18 cellular contexts compared by ENCODE assay signal in genomic region chr2:8247905-8248622, GRCh38.
DNase-seq lines count a peak whose midpoint lies in the region; ATAC-seq and TF ChIP-seq lines count a peak whose summit lies in the region.
"Had no signal": no experiment of that assay in that cellular context is flagged by ENCODE, and none has a peak within 500 bp of the region (broad histone marks: within the 10 kb centered on the region; RNA-seq: fewer than 3 reads in every experiment).

No MANE protein-coding gene starts in this region.

- no peak overlapping the region for H3K4me2 ChIP-seq in IMR-90 (ENCODE audit: low read depth, low read length)

- H3K4me1 ChIP-seq in IMR-90 (ENCODE audit: control insufficient read depth, insufficient read depth, low read length) (peaks cover 7% of the 10 kb centered on the region; the same call in 1 of the 2 replicates), lower lobe of right lung (no peaks in the 10 kb centered on the region), testis (peaks cover 6% of the 10 kb centered on the region)

- H3K79me1 ChIP-seq in IMR-90 (ENCODE audit: low read depth in 1 of 2, low read length in 2 of 2) = no peaks in the 10 kb centered on the region

- dilution Hi-C loops in IMR-90 (cut with HindIII; ENCODE audit: low sequenced_read_pairs, unreplicated experiment) = no loop called here

- H2AK5ac ChIP-seq in IMR-90 (ENCODE audit: low read depth, low read length) = no peak overlapping the region

- peaks cover 35 to 53% of the 10 kb centered on the region in 2 donors for H3K9me3 Mint-ChIP-seq in stimulated activated naive CD8-positive, alpha-beta T cell treated with anti-CD3 and anti-CD28 coated beads, Interleukin-15, amount 100 ng/mL, for 72 hours

- no peak for TF ChIP-seq RAD21 in IMR-90 (IDR thresholded peaks at IDR 0.05; ENCODE audit: low read length)

- TF ChIP-seq POLR2A in IMR-90 (IDR thresholded peaks at IDR 0.05; ENCODE audit: low read depth, low read length) = no peak
- no peak for TF ChIP-seq POLR2A in testis (IDR thresholded peaks at IDR 0.05)

- no peak overlapping the region for H3K9ac ChIP-seq in IMR-90 (ENCODE audit: low read depth, low read length)

- no peak overlapping the region for H2BK20ac ChIP-seq in IMR-90 (ENCODE audit: low read depth, low read length)

- no peak for TF ChIP-seq CTCF in IMR-90 (conservative IDR thresholded peaks at IDR 0.05; ENCODE audit: low read depth, low read length)
- no peak for TF ChIP-seq CTCF in coronary artery (IDR thresholded peaks at IDR 0.05)
- no peak for TF ChIP-seq CTCF in lower lobe of right lung (IDR thresholded peaks at IDR 0.05)
- no peak for TF ChIP-seq CTCF in testis (IDR thresholded peaks at IDR 0.05)

- H3K27ac ChIP-seq in IMR-90 (ENCODE audit: insufficient read depth, low read length) = no peak overlapping the region
- peak overlapping the region; percentile 87 to 96 for H3K27ac ChIP-seq in coronary artery
- peak overlapping the region; percentile 1 for H3K27ac ChIP-seq in lower lobe of right lung
- peak overlapping the region; percentile 25 to 77 for H3K27ac ChIP-seq in testis

- in situ Hi-C loops in IMR-90 (cut with MboI; ENCODE audit: low sequenced_read_pairs) = no loop called here

- no peak overlapping the region for H4K91ac ChIP-seq in IMR-90 (ENCODE audit: insufficient read depth, low read depth, low read length)

- H3K9me3 ChIP-seq in IMR-90 (ENCODE audit: control insufficient read depth, insufficient read depth, low read length) (peaks cover 7% of the 10 kb centered on the region), lower lobe of right lung (peaks cover 9% of the 10 kb centered on the region), testis (no peaks in the 10 kb centered on the region)
- H3K9me3 ChIP-seq: tibial nerve had no signal

- no peak overlapping the region for H3K56ac ChIP-seq in IMR-90 (ENCODE audit: extremely low read depth, insufficient read depth, low read length)

- H2BK15ac ChIP-seq in IMR-90 (ENCODE audit: low read depth, low read length) = no peak overlapping the region

- no peak overlapping the region for H3K4me3 Mint-ChIP-seq in stimulated activated naive CD8-positive, alpha-beta T cell treated with anti-CD3 and anti-CD28 coated beads, Interleukin-15, amount 100 ng/mL, for 72 hours
- H3K4me3 Mint-ChIP-seq: activated T-cell treated with anti-CD3 and anti-CD28 coated beads, Interleukin-2, amount 50 U/mL, for 72 hours; CD14-positive monocyte; memory B cell had no signal

- H3K4me3 ChIP-seq in IMR-90 (ENCODE audit: insufficient read depth, low read depth, low read length) (no peak overlapping the region), coronary artery (peak overlapping the region; percentile 64), lower lobe of right lung (no peak overlapping the region), testis (no peak overlapping the region), H7 (ENCODE audit: insufficient read depth, low read depth, low read length) (no peak overlapping the region)

- intact Hi-C loops in IMR-90 (cut with micrococcal nuclease) (no loop called here), lower lobe of right lung (cut with DNase I) (no loop called here), testis (cut with DNase I; ENCODE audit: low total_unique reads) (no loop called here)

- POLR2A ChIA-PET in IMR-90 (lab: Charles Lee; ENCODE audit: unreplicated experiment) = no interaction called here

- no peaks in the 10 kb centered on the region for H3K9me1 ChIP-seq in IMR-90 (ENCODE audit: insufficient read depth, low read length)

- no peak overlapping the region for H3K14ac ChIP-seq in IMR-90 (replicated peaks; ENCODE audit: low read depth, low read length)

- H2AK9ac ChIP-seq in IMR-90 (replicated peaks; ENCODE audit: low read depth, low read length, poor library complexity) = no peak overlapping the region

- no peak overlapping the region for H4K5ac ChIP-seq in IMR-90 (ENCODE audit: low read depth, low read length)

- CTCF ChIA-PET in IMR-90 (lab: Yijun Ruan, JAX) = no interaction called here

- no TSS peak for BruUV-seq in IMR-90 (replicated peaks; lab: Mats Ljungman, UMichigan)

- no peaks in the 10 kb centered on the region for H3K27me3 Mint-ChIP-seq in stimulated activated naive CD8-positive, alpha-beta T cell treated with anti-CD3 and anti-CD28 coated beads, Interleukin-15, amount 100 ng/mL, for 72 hours

- no peak overlapping the region for H2BK5ac ChIP-seq in IMR-90 (ENCODE audit: low read depth, low read length, poor library complexity, severe bottlenecking)

- peak; percentile 67 for ATAC-seq in IMR-90 (ENCODE audit: low read depth)
- ATAC-seq in lower lobe of right lung = no peak
- ATAC-seq in stimulated activated naive CD8-positive, alpha-beta T cell treated with anti-CD3 and anti-CD28 coated beads, Interleukin-15, amount 100 ng/mL, for 72 hours = no peak
- ATAC-seq: activated T-cell treated with anti-CD3 and anti-CD28 coated beads, Interleukin-2, amount 50 U/mL, for 72 hours had no signal

- WGBS in IMR-90 (ENCODE audit: extremely low coverage in 2 of 2, insufficient read length in 1 of 2), 2 experiments = 66% methylated on average over 3 of the region's 11 CpGs; no CpG with 5 or more reads in 1 of the 2 experiments
- 60 to 65% methylated on average over 9 to 11 of the region's 11 CpGs for WGBS in testis, 2 donors

- DNase-seq in IMR-90 (peak; percentile 6), coronary artery (ENCODE audit: low spot score) (no peak), lower lobe of right lung (no peak), testis (no peak), GM19238 (ENCODE audit: insufficient read length, low spot score) (no peak), H7 (no peak)
- DNase-seq in activated naive CD4-positive, alpha-beta T cell treated with Interleukin-2 at 50 U/mL for 16 hours = no peak
- no peak for DNase-seq in stimulated activated naive CD8-positive, alpha-beta T cell treated with anti-CD3 and anti-CD28 coated beads, Interleukin-15, amount 100 ng/mL, for 72 hours
- DNase-seq: activated CD4-positive, alpha-beta T cell treated with anti-CD3 and anti-CD28 coated beads, Interleukin-2, amount 50 U/mL, for 1 hour; activated T-cell treated with anti-CD3 and anti-CD28 coated beads, Interleukin-2, amount 50 U/mL, for 72 hours; amniotic stem cell; DND-41; NCI-H2171; nucleus accumbens; SIG-M5 had no signal

- no peaks in the 10 kb centered on the region for H3K4me1 Mint-ChIP-seq in stimulated activated naive CD8-positive, alpha-beta T cell treated with anti-CD3 and anti-CD28 coated beads, Interleukin-15, amount 100 ng/mL, for 72 hours

- H2BK120ac ChIP-seq in IMR-90 (ENCODE audit: low read depth, low read length) = no peak overlapping the region

- no peak overlapping the region for H3K23ac ChIP-seq in IMR-90 (ENCODE audit: low read depth, low read length)

- H3K27me3 ChIP-seq in IMR-90 (ENCODE audit: control insufficient read depth, insufficient read depth, low read length) (no peaks in the 10 kb centered on the region; the same call in 1 of the 2 replicates), lower lobe of right lung (ENCODE audit: low read depth) (no peaks in the 10 kb centered on the region), testis (no peaks in the 10 kb centered on the region), H7 (ENCODE audit: control insufficient read depth, insufficient read depth, low read length) (no peaks in the 10 kb centered on the region)
- H3K27me3 ChIP-seq: tibial nerve had no signal

- no peak overlapping the region for H2AFZ ChIP-seq in IMR-90 (replicated peaks; ENCODE audit: low read length, poor library complexity)

- H3K4ac ChIP-seq in IMR-90 (ENCODE audit: low read depth, low read length) = 0 out of 2 replicates have a peak overlapping the region, but pooled peaks have one; percentile 20

- H3K27ac Mint-ChIP-seq in stimulated activated naive CD8-positive, alpha-beta T cell treated with anti-CD3 and anti-CD28 coated beads, Interleukin-15, amount 100 ng/mL, for 72 hours = no peak overlapping the region
- H3K27ac Mint-ChIP-seq: activated T-cell treated with anti-CD3 and anti-CD28 coated beads, Interleukin-2, amount 50 U/mL, for 72 hours; memory B cell had no signal

- H3K36me3 ChIP-seq in IMR-90 (ENCODE audit: control insufficient read depth, insufficient read depth, low read length) (no peaks in the 10 kb centered on the region), lower lobe of right lung (no peaks in the 10 kb centered on the region), testis (ENCODE audit: low read depth, missing control alignments) (no peaks in the 10 kb centered on the region), H7 (replicated peaks; ENCODE audit: control insufficient read depth, insufficient read depth, low read length) (no peaks in the 10 kb centered on the region)
- H3K36me3 ChIP-seq: tibial nerve had no signal

- no peak overlapping the region for H4K8ac ChIP-seq in IMR-90 (ENCODE audit: low read depth in 2 of 2, low read length in 2 of 2)

- H3K18ac ChIP-seq in IMR-90 (ENCODE audit: low read depth, low read length) = no peak overlapping the region

- no peaks in the 10 kb centered on the region for H4K20me1 ChIP-seq in IMR-90 (ENCODE audit: insufficient read depth, low read length)

TF ChIP-seq in IMR-90, 13 proteins besides CTCF, POLR2A, EP300 and RAD21 (continues in another document):
- TF ChIP-seq FOS (IDR thresholded peaks at IDR 0.05; ENCODE audit: low read depth, low read length) (no peak), USF2 (IDR thresholded peaks at IDR 0.05; ENCODE audit: low read depth, low read length) (no peak), MXI1 (IDR thresholded peaks at IDR 0.05; ENCODE audit: borderline replicate concordance, low read depth, low read length) (no peak), CHD1 (IDR thresholded peaks at IDR 0.05; ENCODE audit: low read depth, low read length) (no peak), MAZ (IDR thresholded peaks at IDR 0.05; ENCODE audit: borderline replicate concordance, low read depth, low read length) (no peak), SMC3 (IDR thresholded peaks at IDR 0.05; ENCODE audit: low read depth, low read length) (no peak), RCOR1 (IDR thresholded peaks at IDR 0.05; ENCODE audit: insufficient replicate concordance, low read length) (no peak), ELK1 (IDR thresholded peaks at IDR 0.05; ENCODE audit: borderline replicate concordance, low read depth, low read length) (no peak)
